ENCODE assay signal across 16 cellular contexts in genomic region chr3:10283638-10284037, GRCh38. TPM values are rescaled to one million over a fixed set of nuclear protein-coding genes. Genes with fewer than 3 reads are reported as not detected.
DNase-seq lines count a peak whose midpoint lies in the region; ATAC-seq, FAIRE-seq and TF ChIP-seq lines count a peak whose summit lies in the region.
"Had no signal": no experiment of that assay in that cellular context is flagged by ENCODE, and none has a peak within 500 bp of the region (broad histone marks: within the 10 kb centered on the region; RNA-seq: fewer than 3 reads in every experiment).

No MANE protein-coding gene starts in this region.

- no peaks in the 10 kb centered on the region for H4K20me1 ChIP-seq in HepG2 (ENCODE audit: insufficient read depth, low read length)

- no peak overlapping the region for H4K8ac ChIP-seq in trophoblast cell (ENCODE audit: low read depth, low read length)

- H3K36me3 ChIP-seq in HepG2 (replicated peaks in 1 of 2; ENCODE audit: control insufficient read depth in 1 of 2, insufficient read depth in 2 of 2, low read length in 2 of 2) (peaks cover 30 to 56% of the 10 kb centered on the region in 2 experiments), right lobe of liver (peaks cover 0 to 40% (median 10%) of the 10 kb centered on the region in 4 donors), trophoblast cell (ENCODE audit: control insufficient read depth in 1 of 2, insufficient read depth in 2 of 2, low read length in 2 of 2) (peaks cover 28 to 38% of the 10 kb centered on the region in 2 experiments)

- H3K9me3 ChIP-seq in HepG2 (ENCODE audit: low read length) (no peaks in the 10 kb centered on the region), right lobe of liver (no peaks in the 10 kb centered on the region), trophoblast cell (ENCODE audit: insufficient read depth, low read depth, low read length) (peaks cover 3% of the 10 kb centered on the region)
- H3K9me3 ChIP-seq: suprapubic skin had no signal

- H3K4me1 ChIP-seq in HepG2 (ENCODE audit: insufficient read depth, low read length): no peaks in the 10 kb centered on the region
- H3K4me1 ChIP-seq in right lobe of liver: no peaks in the 10 kb centered on the region
- peaks cover 0 to 4% of the 10 kb centered on the region in 2 experiments for H3K4me1 ChIP-seq in trophoblast cell (ENCODE audit: control insufficient read depth in 1 of 2, insufficient read depth in 2 of 2, low read length in 2 of 2)

- no peaks in the 10 kb centered on the region for H3K79me1 ChIP-seq in trophoblast cell (ENCODE audit: low read length)

- H2AFZ ChIP-seq in HepG2 (ENCODE audit: low read length): no peak overlapping the region
- no peak overlapping the region for H2AFZ ChIP-seq in trophoblast cell (ENCODE audit: insufficient read depth, low read length, poor library complexity)
- H2AFZ ChIP-seq: GM23248 had no signal

- no peak for FAIRE-seq in HepG2 (lab: Jason Lieb, UNC)

- intact Hi-C loops in HepG2 (cut with micrococcal nuclease; ENCODE audit: unreplicated experiment) (no loop called here), right lobe of liver (cut with DNase I) (no loop called here)

- H4K12ac ChIP-seq in trophoblast cell (ENCODE audit: low read depth, low read length): no peak overlapping the region

- H4K91ac ChIP-seq in trophoblast cell (ENCODE audit: low read depth, low read length): no peak overlapping the region

- H3K79me2 ChIP-seq in HepG2 (ENCODE audit: insufficient read depth, low read length) (no peaks in the 10 kb centered on the region), trophoblast cell (ENCODE audit: control insufficient read depth, insufficient read depth, low read length, poor library complexity) (no peaks in the 10 kb centered on the region)

- no peak overlapping the region for H3K4me3 ChIP-seq in HepG2 (replicated peaks in 1 of 3; ENCODE audit: insufficient read depth in 1 of 3, low read depth in 2 of 3, low read length in 3 of 3)
- no peak overlapping the region for H3K4me3 ChIP-seq in right lobe of liver
- no peak overlapping the region for H3K4me3 ChIP-seq in epithelial cell of esophagus (ENCODE audit: low read length)
- no peak overlapping the region for H3K4me3 ChIP-seq in trophoblast cell (ENCODE audit: low read depth, low read length)
- H3K4me3 ChIP-seq: GM23248, suprapubic skin had no signal

- no peak overlapping the region for H3K14ac ChIP-seq in trophoblast cell (ENCODE audit: low read length)

- WGBS in HepG2 (ENCODE audit: low lambda C conversion rate): 96% methylated on average over 4 of the region's 5 CpGs
- WGBS in right lobe of liver (ENCODE audit: insufficient coverage, low coverage, low lambda C conversion rate, missing lambda C conversion rate): 57% methylated on average over 4 of the region's 5 CpGs
- whole genome bisulfite sequencing in trophoblast cell (ENCODE audit: extremely low coverage, insufficient coverage, insufficient read length): no CpG with 5 or more reads among the region's 5 CpGs

- no peak for TF ChIP-seq EP300 in HepG2 (IDR thresholded peaks at IDR 0.05; ENCODE audit: low read depth in 2 of 2, low read length in 2 of 2)
- no peak for TF ChIP-seq EP300 in HepG2 (CRISPR knock-in tag; IDR thresholded peaks at IDR 0.05; ENCODE audit: borderline replicate concordance)

- H3K9ac ChIP-seq in HepG2 (ENCODE audit: insufficient read depth, low read depth, low read length) (no peak overlapping the region), trophoblast cell (ENCODE audit: low read length) (no peak overlapping the region)
- H3K9ac ChIP-seq: GM23248 had no signal

- no peak overlapping the region for H2BK5ac ChIP-seq in trophoblast cell (ENCODE audit: low read depth, low read length, poor library complexity)

- no peak overlapping the region for H3K23ac ChIP-seq in trophoblast cell (ENCODE audit: low read length)

- H3K27me3 ChIP-seq in HepG2 (ENCODE audit: control insufficient read depth in 1 of 2, insufficient read depth in 2 of 2, low read length in 2 of 2) (no peaks in the 10 kb centered on the region), right lobe of liver (no peaks in the 10 kb centered on the region), trophoblast cell (ENCODE audit: insufficient read depth, low read length) (no peaks in the 10 kb centered on the region)
- H3K27me3 ChIP-seq: brain microvascular endothelial cell, suprapubic skin had no signal

- no peak overlapping the region for H2BK12ac ChIP-seq in trophoblast cell (ENCODE audit: low read length)

- POLR2A ChIA-PET in HepG2 (lab: Yijun Ruan, JAX) (interaction anchor here (1.2 kb wide), 1 partner anchor 9 kb away, joined by 3 read pairs; the partner anchor contains the start of gene GHRL), HEK293T (lab: Yijun Ruan, JAX) (no interaction called here)

- TF ChIP-seq POLR2A in HepG2 (IDR thresholded peaks at IDR 0.05; ENCODE audit: insufficient read depth in 1 of 2, low read depth in 2 of 2, low read length in 2 of 2) (no peak), right lobe of liver (IDR thresholded peaks at IDR 0.05) (no peak)

- H3K27ac ChIP-seq in HepG2 (ENCODE audit: extremely low read length, insufficient read depth, low read length) (no peak overlapping the region), right lobe of liver (no peak overlapping the region), trophoblast cell (ENCODE audit: low read depth, low read length) (no peak overlapping the region)
- H3K27ac ChIP-seq: brain microvascular endothelial cell, C4-2B, GM23248, suprapubic skin had no signal

- H2AK5ac ChIP-seq in trophoblast cell (ENCODE audit: low read length): no peak overlapping the region

- H2BK120ac ChIP-seq in trophoblast cell (ENCODE audit: insufficient read depth, low read length, poor library complexity): no peak overlapping the region

- H3K18ac ChIP-seq in trophoblast cell (ENCODE audit: low read length): no peak overlapping the region

- ATAC-seq in HepG2 (no peak), right lobe of liver (no peak), GM18907 (IDR thresholded peaks at IDR 0.05; ENCODE audit: unreplicated experiment) (no peak)

- in situ Hi-C loops in HepG2 (cut with HindIII; ENCODE audit: extremely low pct_ligation_motif_present, low pct_unique_long_range_greater_than_20kb): no loop called here

- H3K4me2 ChIP-seq in HepG2 (ENCODE audit: low read depth, low read length): no peak overlapping the region
- no peak overlapping the region for H3K4me2 ChIP-seq in trophoblast cell (ENCODE audit: low read length)

- CTCF ChIA-PET in HepG2 (lab: Yijun Ruan, JAX; ENCODE audit: low intra/inter-chr PET ratio, low total read pairs) (no interaction called here), HEK293T (lab: Yijun Ruan, JAX) (no interaction called here)

- H3K4ac ChIP-seq in trophoblast cell (ENCODE audit: low read depth, low read length): no peak overlapping the region

- TF ChIP-seq RAD21 in HepG2 (CRISPR knock-in tag; IDR thresholded peaks at IDR 0.05): no peak

- BruUV-seq in HepG2 (replicated peaks; lab: Mats Ljungman, UMichigan): no TSS peak

- TF ChIP-seq CTCF in HepG2 (CRISPR knock-in tag; IDR thresholded peaks at IDR 0.05) (no peak), right lobe of liver (IDR thresholded peaks at IDR 0.05) (no peak), epithelial cell of esophagus (IDR thresholded peaks at IDR 0.05; ENCODE audit: insufficient read depth, low read depth, low read length, missing control alignments) (no peak)

- DNase-seq in HepG2 (ENCODE audit: low spot score): no peak
- DNase-seq in right lobe of liver: no peak
- DNase-seq in NCI-H774 (lab: John Stamatoyannopoulos, UW): peak; percentile 27
- peak; percentile 85 for DNase-seq in epithelial cell of esophagus (ENCODE audit: low read depth)
- DNase-seq in HEK293T (ENCODE audit: extremely low spot score): no peak
- DNase-seq in hepatic stellate cell (ENCODE audit: low spot score): no peak
- no peak for DNase-seq in trophoblast cell
- DNase-seq: activated CD8-positive, alpha-beta memory T cell treated with anti-CD3 and anti-CD28 coated beads, Interleukin-2, amount 50 U/mL, for 48 hours; brain microvascular endothelial cell; GM23248; occipital lobe; stimulated activated CD4-positive, alpha-beta T cell treated with anti-CD3 and anti-CD28 coated beads, Interleukin-4, amount 100 ng/mL, for 1 hour had no signal

RNA-seq across cellular contexts. Expression of gene GHRL, which starts 9.1 kb away (rescaled TPM):
- total RNA-seq in HepG2 (2016; rRNA removed; fragmentation: Illumina TruSeq; extraction: Trizol) (0.09 TPM in 1 of 2 replicates, not detected in the other), right lobe of liver (under 1 TPM in 2 of 6 experiments, not detected in 4; 0.32 to 0.43 TPM)
- total RNA-seq in HepG2 (2016; cell fraction: cytosol; rRNA removed; fragmentation: Illumina TruSeq; extraction: Trizol; ENCODE audit: low read depth): 0.71 TPM in 1 of 2 replicates, not detected in the other
- total RNA-seq in HepG2 (2016; cell fraction: insoluble cytoplasmic fraction; rRNA removed; fragmentation: Illumina TruSeq; extraction: Trizol): 0.22 TPM in 1 of 2 replicates, not detected in the other
- not detected in 2 replicates for total RNA-seq in HepG2 (2016; cell fraction: membrane; rRNA removed; fragmentation: Illumina TruSeq; extraction: Trizol)
- not detected in 2 replicates for total RNA-seq in HepG2 (2016; cell fraction: nucleus; rRNA removed; fragmentation: Illumina TruSeq; extraction: Trizol)
- polyA plus RNA-seq in HepG2 (2011; rRNA removed): not detected in 2 replicates
- not detected in 2 replicates for polyA plus RNA-seq in HepG2 (2011; cell fraction: cytosol; rRNA removed)
- polyA plus RNA-seq in HepG2 (2011; cell fraction: nucleus; rRNA removed): 0.19 and 0.24 TPM in 2 replicates
- 0.59 TPM in 1 of 2 replicates, not detected in the other for polyA plus RNA-seq in HepG2 (2012)
- polyA plus RNA-seq in HepG2 (2016; cell fraction: cytosol; fragmentation: Illumina TruSeq; extraction: Trizol; ENCODE audit: low read depth): not detected in 2 replicates
- not detected in 2 replicates for polyA plus RNA-seq in HepG2 (2016; cell fraction: insoluble cytoplasmic fraction; fragmentation: Illumina TruSeq; extraction: Trizol; ENCODE audit: low read depth)
- polyA plus RNA-seq in HepG2 (2016; cell fraction: membrane; fragmentation: Illumina TruSeq; extraction: Trizol; ENCODE audit: low read depth): not detected in 2 replicates
- 0.80 and 2.1 TPM in 2 replicates for polyA plus RNA-seq in HepG2 (2016; cell fraction: nucleus; fragmentation: Illumina TruSeq; extraction: Trizol; ENCODE audit: insufficient read depth, low read depth)
- 0.21 TPM in 1 of 2 replicates, not detected in the other for polyA minus RNA-seq in HepG2 (2011; rRNA and poly(A)+ RNA removed; ENCODE audit: low replicate concordance)
- not detected in 2 replicates for polyA minus RNA-seq in HepG2 (2011; cell fraction: cytosol; rRNA and poly(A)+ RNA removed)
- 0.87 TPM in 1 of 2 replicates, not detected in the other for polyA minus RNA-seq in HepG2 (2011; cell fraction: nucleus; rRNA and poly(A)+ RNA removed)
- 0.04 and 0.08 TPM in 2 replicates for polyA plus RNA-seq in trophoblast cell (2013)
- total RNA-seq: fibroblast of lung, GM23248, occipital lobe had no signal

RNA-seq across cellular contexts. Expression of gene TATDN2, which starts 35.4 kb away (rescaled TPM):
- total RNA-seq in HepG2 (2016; rRNA removed; fragmentation: Illumina TruSeq; extraction: Trizol): 21.9 and 23.9 TPM in 2 replicates
- 6.6 and 7.4 TPM in 2 replicates for total RNA-seq in HepG2 (2016; cell fraction: cytosol; rRNA removed; fragmentation: Illumina TruSeq; extraction: Trizol; ENCODE audit: low read depth)
- total RNA-seq in HepG2 (2016; cell fraction: insoluble cytoplasmic fraction; rRNA removed; fragmentation: Illumina TruSeq; extraction: Trizol): 20.1 and 20.5 TPM in 2 replicates
- 26.1 and 26.9 TPM in 2 replicates for total RNA-seq in HepG2 (2016; cell fraction: membrane; rRNA removed; fragmentation: Illumina TruSeq; extraction: Trizol)
- 23.9 and 28.8 TPM in 2 replicates for total RNA-seq in HepG2 (2016; cell fraction: nucleus; rRNA removed; fragmentation: Illumina TruSeq; extraction: Trizol)
- 12.1 and 17.1 TPM in 2 replicates for polyA plus RNA-seq in HepG2 (2011; rRNA removed)
- polyA plus RNA-seq in HepG2 (2011; cell fraction: cytosol; rRNA removed): 12.0 and 14.6 TPM in 2 replicates
- polyA plus RNA-seq in HepG2 (2011; cell fraction: nucleus; rRNA removed): 28.5 and 29.0 TPM in 2 replicates
- 21.4 and 21.6 TPM in 2 replicates for polyA plus RNA-seq in HepG2 (2012)
- 7.7 and 8.7 TPM in 2 replicates for polyA plus RNA-seq in HepG2 (2016; cell fraction: cytosol; fragmentation: Illumina TruSeq; extraction: Trizol; ENCODE audit: low read depth)
- polyA plus RNA-seq in HepG2 (2016; cell fraction: insoluble cytoplasmic fraction; fragmentation: Illumina TruSeq; extraction: Trizol; ENCODE audit: low read depth): 25.2 and 26.4 TPM in 2 replicates
- 25.5 and 26.0 TPM in 2 replicates for polyA plus RNA-seq in HepG2 (2016; cell fraction: membrane; fragmentation: Illumina TruSeq; extraction: Trizol; ENCODE audit: low read depth)
- polyA plus RNA-seq in HepG2 (2016; cell fraction: nucleus; fragmentation: Illumina TruSeq; extraction: Trizol; ENCODE audit: insufficient read depth, low read depth): 29.9 and 30.2 TPM in 2 replicates
- polyA minus RNA-seq in HepG2 (2011; rRNA and poly(A)+ RNA removed; ENCODE audit: low replicate concordance): 33.5 and 56.4 TPM in 2 replicates
- 8.4 and 9.5 TPM in 2 replicates for polyA minus RNA-seq in HepG2 (2011; cell fraction: cytosol; rRNA and poly(A)+ RNA removed)
- 60.3 and 66.9 TPM in 2 replicates for polyA minus RNA-seq in HepG2 (2011; cell fraction: nucleus; rRNA and poly(A)+ RNA removed)
- total RNA-seq in right lobe of liver: 10 to 100 TPM in 3 of 6 experiments, 1 to 10 TPM in 3; 7.2 to 13.4 (median 10.1) TPM
- 12.9 and 13.5 TPM in 2 replicates for polyA plus RNA-seq in trophoblast cell (2013)

RNA-seq across cellular contexts. Expression of gene SEC13, which starts 37.3 kb away (rescaled TPM):
- total RNA-seq in HepG2 (2016; rRNA removed; fragmentation: Illumina TruSeq; extraction: Trizol) (391 and 418 TPM in 2 replicates), right lobe of liver (10 to 100 TPM; 49.1 to 74.7 (median 64.4) TPM)
- 232 and 239 TPM in 2 replicates for total RNA-seq in HepG2 (2016; cell fraction: cytosol; rRNA removed; fragmentation: Illumina TruSeq; extraction: Trizol; ENCODE audit: low read depth)
- 366 and 400 TPM in 2 replicates for total RNA-seq in HepG2 (2016; cell fraction: insoluble cytoplasmic fraction; rRNA removed; fragmentation: Illumina TruSeq; extraction: Trizol)
- total RNA-seq in HepG2 (2016; cell fraction: membrane; rRNA removed; fragmentation: Illumina TruSeq; extraction: Trizol): 335 TPM in 2 replicates
- 176 and 181 TPM in 2 replicates for total RNA-seq in HepG2 (2016; cell fraction: nucleus; rRNA removed; fragmentation: Illumina TruSeq; extraction: Trizol)
- 266 and 288 TPM in 2 replicates for polyA plus RNA-seq in HepG2 (2011; rRNA removed)
- 264 and 374 TPM in 2 replicates for polyA plus RNA-seq in HepG2 (2011; cell fraction: cytosol; rRNA removed)
- 204 and 219 TPM in 2 replicates for polyA plus RNA-seq in HepG2 (2011; cell fraction: nucleus; rRNA removed)
- 224 and 231 TPM in 2 replicates for polyA plus RNA-seq in HepG2 (2012)
- 171 and 195 TPM in 2 replicates for polyA plus RNA-seq in HepG2 (2016; cell fraction: cytosol; fragmentation: Illumina TruSeq; extraction: Trizol; ENCODE audit: low read depth)
- polyA plus RNA-seq in HepG2 (2016; cell fraction: insoluble cytoplasmic fraction; fragmentation: Illumina TruSeq; extraction: Trizol; ENCODE audit: low read depth): 327 and 374 TPM in 2 replicates
- 204 and 212 TPM in 2 replicates for polyA plus RNA-seq in HepG2 (2016; cell fraction: membrane; fragmentation: Illumina TruSeq; extraction: Trizol; ENCODE audit: low read depth)
- polyA plus RNA-seq in HepG2 (2016; cell fraction: nucleus; fragmentation: Illumina TruSeq; extraction: Trizol; ENCODE audit: insufficient read depth, low read depth): 222 and 239 TPM in 2 replicates
- polyA minus RNA-seq in HepG2 (2011; rRNA and poly(A)+ RNA removed; ENCODE audit: low replicate concordance): 289 and 526 TPM in 2 replicates
- 174 and 198 TPM in 2 replicates for polyA minus RNA-seq in HepG2 (2011; cell fraction: cytosol; rRNA and poly(A)+ RNA removed)
- polyA minus RNA-seq in HepG2 (2011; cell fraction: nucleus; rRNA and poly(A)+ RNA removed): 192 and 208 TPM in 2 replicates
- 201 and 208 TPM in 2 replicates for polyA plus RNA-seq in trophoblast cell (2013)

Comparison
In these comparisons a context has a peak if more than half of its experiments do, and no peak if none do; other contexts are left out.
1. DNase-seq: peak in NCI-H774 (single experiment) and epithelial cell of esophagus (single experiment); none in HepG2 (single experiment), right lobe of liver (0 of 3), HEK293T (single experiment), hepatic stellate cell (single experiment) and trophoblast cell (0 of 2).